10 cellular contexts compared by ENCODE assay signal in the genomic region with DNA sequence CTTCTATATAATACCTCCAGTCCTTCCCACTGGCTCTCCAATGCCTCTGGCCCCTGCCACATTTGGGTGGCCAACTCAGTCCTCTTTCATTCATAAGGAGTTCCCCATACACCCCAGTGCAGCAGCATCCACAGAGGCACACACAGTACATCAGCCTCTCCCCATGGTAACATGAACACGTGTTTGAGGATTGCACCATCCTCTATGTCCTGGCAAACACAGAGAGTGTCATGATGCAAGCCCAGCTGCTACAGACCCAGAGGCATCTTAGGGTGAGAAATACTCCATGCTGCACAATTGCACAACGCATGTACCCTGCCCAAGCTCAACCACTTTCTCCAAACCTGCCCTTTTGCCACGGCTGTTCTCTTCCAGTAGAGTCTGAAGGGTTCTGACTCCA. TPM values are rescaled to one million over a fixed set of nuclear protein-coding genes. Genes with fewer than 3 reads are reported as not detected.
DNase-seq lines count a peak whose midpoint lies in the region; ATAC-seq and TF ChIP-seq lines count a peak whose summit lies in the region.
"Had no signal": no experiment of that assay in that cellular context is flagged by ENCODE, and none has a peak within 500 bp of the region (broad histone marks: within the 10 kb centered on the region; RNA-seq: fewer than 3 reads in every experiment).

No MANE protein-coding gene starts in this region.

- H3K4me3 Mint-ChIP-seq in activated naive CD4-positive, alpha-beta T cell treated with anti-CD3 and anti-CD28 coated beads, Interleukin-2, amount 10 ng/mL, durations not matched to agents 7 days and 5 days, result no peak overlapping the region

- no peaks in the 10 kb centered on the region for H3K9me3 Mint-ChIP-seq in activated naive CD4-positive, alpha-beta T cell treated with anti-CD3 and anti-CD28 coated beads, Interleukin-2, amount 10 ng/mL, durations not matched to agents 7 days and 5 days

- no peaks in the 10 kb centered on the region for H3K36me3 Mint-ChIP-seq in activated naive CD4-positive, alpha-beta T cell treated with anti-CD3 and anti-CD28 coated beads, Interleukin-2, amount 10 ng/mL, durations not matched to agents 7 days and 5 days

- H3K4me1 ChIP-seq in tibial nerve, result peaks cover 4 to 80% (median 26%) of the 10 kb centered on the region in 4 donors

- H3K9me3 ChIP-seq in tibial nerve, result no peaks in the 10 kb centered on the region
- H3K9me3 ChIP-seq: BLaER1 had no signal

- in situ Hi-C loops in astrocyte of the spinal cord (cut with HindIII; ENCODE audit: low sequenced_read_pairs), result no loop called here

- peaks cover 65% of the 10 kb centered on the region for H3K27me3 Mint-ChIP-seq in activated naive CD4-positive, alpha-beta T cell treated with anti-CD3 and anti-CD28 coated beads, Interleukin-2, amount 10 ng/mL, durations not matched to agents 7 days and 5 days

- 58 to 71% methylated on average over 3 of the region's 3 CpGs for WGBS in tibial nerve, 2 donors

- peaks cover 0 to 29% (median 0%) of the 10 kb centered on the region in 3 donors for H3K36me3 ChIP-seq in tibial nerve
- H3K36me3 ChIP-seq: BLaER1 had no signal

- no peak overlapping the region for H3K4me3 ChIP-seq in astrocyte of the spinal cord (ENCODE audit: low read depth, low read length)
- H3K4me3 ChIP-seq in tibial nerve, result no peak overlapping the region
- H3K4me3 ChIP-seq: BLaER1 had no signal

- TF ChIP-seq POLR2A in tibial nerve (IDR thresholded peaks at IDR 0.05), result no peak

- no peaks in the 10 kb centered on the region for H3K27me3 ChIP-seq in tibial nerve

- peaks cover 3% of the 10 kb centered on the region for H3K4me1 Mint-ChIP-seq in activated naive CD4-positive, alpha-beta T cell treated with anti-CD3 and anti-CD28 coated beads, Interleukin-2, amount 10 ng/mL, durations not matched to agents 7 days and 5 days

- TF ChIP-seq EP300 in tibial nerve (IDR thresholded peaks at IDR 0.05), result peak in 1 of 2 donors; percentile 97

- DNase-seq in NCI-H2196 (lab: John Stamatoyannopoulos, UW; ENCODE audit: unreplicated experiment) (peak; percentile 30), NCI-H2196 treated with DMSO at 0.1 percent for 48 hours (lab: John Stamatoyannopoulos, UW; ENCODE audit: unreplicated experiment) (no peak), astrocyte of the spinal cord (ENCODE audit: low read depth, low spot score) (peak; percentile 61), left lobe of liver (ENCODE audit: low spot score) (peak; percentile 86), tibial nerve (ENCODE audit: low spot score in 2 of 2) (peak; percentile 75 to 86), SW480 (ENCODE audit: low spot score) (no peak)
- no peak for DNase-seq in activated naive CD4-positive, alpha-beta T cell treated with anti-CD3 and anti-CD28 coated beads, Interleukin-2, amount 10 ng/mL, durations not matched to agents 7 days and 5 days
- DNase-seq: activated T-cell treated with anti-CD3 and anti-CD28 coated beads for 4 hours had no signal

- no peak for TF ChIP-seq CTCF in astrocyte of the spinal cord (IDR thresholded peaks at IDR 0.05; ENCODE audit: low read depth, low read length)
- no peak for TF ChIP-seq CTCF in tibial nerve (IDR thresholded peaks at IDR 0.05)

- CTCF ChIA-PET in activated naive CD4-positive, alpha-beta T cell treated with anti-CD3 and anti-CD28 coated beads, Interleukin-2, amount 10 ng/mL, durations not matched to agents 7 days and 5 days (lab: Charles Lee), result interaction anchor here (1.1 kb wide), 1 partner anchor 12 kb away, joined by 3 read pairs; no protein-coding TSS in a partner anchor

- H3K27ac Mint-ChIP-seq in activated naive CD4-positive, alpha-beta T cell treated with anti-CD3 and anti-CD28 coated beads, Interleukin-2, amount 10 ng/mL, durations not matched to agents 7 days and 5 days, result no peak overlapping the region

- ATAC-seq in left lobe of liver (peak; percentile 86), GM18873 (IDR thresholded peaks at IDR 0.05; ENCODE audit: low FRiP score, unreplicated experiment) (no peak)

- H3K27ac ChIP-seq in tibial nerve, result peak overlapping the region in 3 of 4 donors; percentile 29 to 78 (median 68)
- H3K27ac ChIP-seq: BLaER1 had no signal

RNA-seq across cellular contexts. Expression of gene IGFBP5, which starts 11.5 kb away (rescaled TPM):
- total RNA-seq in left lobe of liver (55.4 TPM), tibial nerve (1,000 to 10,000 TPM in 2 of 4 donors, 100 to 1,000 TPM in 2; 178 to 1,859 (median 1,369) TPM)

RNA-seq across cellular contexts. Expression of gene IGFBP2, which starts 50.6 kb away (rescaled TPM):
- total RNA-seq in left lobe of liver (404 TPM), tibial nerve (100 to 1,000 TPM; 125 to 337 (median 157) TPM)

Comparison
In these comparisons a context has a peak if more than half of its experiments do, and no peak if none do; other contexts are left out.
1. DNase-seq: peak in NCI-H2196 (single experiment), astrocyte of the spinal cord (single experiment), left lobe of liver (single experiment) and tibial nerve (2 of 2); none in NCI-H2196 treated with DMSO at 0.1 percent for 48 hours (single experiment), SW480 (single experiment) and activated naive CD4-positive, alpha-beta T cell treated with anti-CD3 and anti-CD28 coated beads, Interleukin-2, amount 10 ng/mL, durations not matched to agents 7 days and 5 days (single experiment).